Comparison of ENCODE assay signal across 28 cellular contexts in genomic region chr1:5910276-5910620, GRCh38.
A peak's percentile ranks its signal among the peaks of the same experiment; 100 is the strongest.
DNase-seq lines count a peak whose midpoint lies in the region; ATAC-seq, FAIRE-seq and TF ChIP-seq lines count a peak whose summit lies in the region.
"Had no signal": no experiment of that assay in that cellular context is flagged by ENCODE, and none has a peak within 500 bp of the region (broad histone marks: within the 10 kb centered on the region; RNA-seq: fewer than 3 reads in every experiment).

No MANE protein-coding gene starts in this region.

- no peaks in the 10 kb centered on the region for H3K79me2 ChIP-seq in HepG2 (ENCODE audit: insufficient read depth, low read length)

- DNase-seq in HepG2 (ENCODE audit: low spot score), result no peak
- no peak for DNase-seq in right lobe of liver
- DNase-seq in neural crest cell (ENCODE audit: low read depth, low spot score), result no peak
- peak; percentile 48 for DNase-seq in type B pancreatic cell (ENCODE audit: extremely low spot score, unreplicated experiment)
- no peak for DNase-seq in left colon
- no peak for DNase-seq in amniotic stem cell (lab: John Stamatoyannopoulos, UW)
- DNase-seq: AML-193; Caco-2; CD8-positive, alpha-beta T cell; DMS 273 treated with DMSO at 0.1 percent for 48 hours; DMS79; EL; GF-D8; HFFc6; MM.1S; NCI-H1417; NCI-H1694; NCI-H2029 treated with DMSO at 0.1 percent for 48 hours; NCI-H2227 treated with DMSO at 0.1 percent for 48 hours; NCI-H526 treated with DMSO at 0.1 percent for 48 hours; RPMI8226; SHP77 had no signal

- no peak for TF ChIP-seq EP300 in HepG2 (IDR thresholded peaks at IDR 0.05; ENCODE audit: low read depth in 2 of 2, low read length in 2 of 2)
- TF ChIP-seq EP300 in HepG2 (CRISPR knock-in tag; IDR thresholded peaks at IDR 0.05; ENCODE audit: borderline replicate concordance), result no peak

- TF ChIP-seq CTCF in HepG2 (CRISPR knock-in tag; IDR thresholded peaks at IDR 0.05) (no peak), right lobe of liver (IDR thresholded peaks at IDR 0.05) (no peak), neural crest cell (conservative IDR thresholded peaks at IDR 0.05) (no peak), type B pancreatic cell (conservative IDR thresholded peaks at IDR 0.05) (no peak)

- CTCF ChIA-PET in HepG2 (lab: Yijun Ruan, JAX; ENCODE audit: low intra/inter-chr PET ratio, low total read pairs), result no interaction called here

- H3K9me3 Mint-ChIP-seq in activated T-helper 17 cell treated with anti-CD3 and anti-CD28 coated beads, Interleukin-2, amount 50 U/mL, for 72 hours, result no peaks in the 10 kb centered on the region
- H3K9me3 Mint-ChIP-seq in neural crest cell (no peaks in the 10 kb centered on the region), type B pancreatic cell (no peaks in the 10 kb centered on the region)
- H3K9me3 Mint-ChIP-seq: CD8-positive, alpha-beta T cell; HFFc6; IgD-negative memory B cell had no signal

- no peak overlapping the region for H3K27ac ChIP-seq in HepG2 (ENCODE audit: extremely low read length, insufficient read depth, low read length)
- H3K27ac ChIP-seq in right lobe of liver, result no peak overlapping the region
- H3K27ac ChIP-seq: KMS-11 had no signal

- H3K4me1 ChIP-seq in HepG2 (ENCODE audit: insufficient read depth, low read length), result peaks cover 9% of the 10 kb centered on the region
- H3K4me1 ChIP-seq in right lobe of liver, result no peaks in the 10 kb centered on the region
- H3K4me1 ChIP-seq: Caco-2, HAP-1 had no signal

- no TSS peak for BruUV-seq in HepG2 (replicated peaks; lab: Mats Ljungman, UMichigan)

- FAIRE-seq in HepG2 (lab: Jason Lieb, UNC), result no peak
- FAIRE-seq: GM12891 had no signal

- H3K4me3 Mint-ChIP-seq in activated T-helper 17 cell treated with anti-CD3 and anti-CD28 coated beads, Interleukin-2, amount 50 U/mL, for 72 hours, result no peak overlapping the region
- no peak overlapping the region for H3K4me3 Mint-ChIP-seq in neural crest cell
- no peak overlapping the region for H3K4me3 Mint-ChIP-seq in type B pancreatic cell
- H3K4me3 Mint-ChIP-seq: CD8-positive, alpha-beta T cell; HFFc6; IgD-negative memory B cell had no signal

- peak overlapping the region; percentile 0 for H3K27ac Mint-ChIP-seq in activated T-helper 17 cell treated with anti-CD3 and anti-CD28 coated beads, Interleukin-2, amount 50 U/mL, for 72 hours
- H3K27ac Mint-ChIP-seq in neural crest cell (ENCODE audit: unreplicated experiment) (peak overlapping the region; percentile 38), type B pancreatic cell (peak overlapping the region; percentile 78)
- H3K27ac Mint-ChIP-seq: CD8-positive, alpha-beta T cell; HFFc6; IgD-negative memory B cell had no signal

- H3K36me3 ChIP-seq in HepG2 (replicated peaks in 1 of 2; ENCODE audit: control insufficient read depth in 1 of 2, insufficient read depth in 2 of 2, low read length in 2 of 2), result peaks cover 3 to 25% of the 10 kb centered on the region in 2 experiments; a peak in 4 of 5 replicates
- no peaks in the 10 kb centered on the region for H3K36me3 ChIP-seq in right lobe of liver
- H3K36me3 ChIP-seq: HAP-1 had no signal

- TF ChIP-seq RAD21 in HepG2 (CRISPR knock-in tag; IDR thresholded peaks at IDR 0.05), result no peak

- no peak overlapping the region for H3K4me2 ChIP-seq in HepG2 (ENCODE audit: low read depth, low read length)
- H3K4me2 ChIP-seq: KMS-11 had no signal

- H3K4me3 ChIP-seq in HepG2 (replicated peaks in 1 of 3; ENCODE audit: insufficient read depth in 1 of 3, low read depth in 2 of 3, low read length in 3 of 3), result no peak overlapping the region
- H3K4me3 ChIP-seq in right lobe of liver, result no peak overlapping the region
- H3K4me3 ChIP-seq: HAP-1 had no signal

- TF ChIP-seq POLR2A in HepG2 (IDR thresholded peaks at IDR 0.05; ENCODE audit: insufficient read depth in 1 of 2, low read depth in 2 of 2, low read length in 2 of 2) (no peak), right lobe of liver (IDR thresholded peaks at IDR 0.05) (no peak)

- no peaks in the 10 kb centered on the region for H4K20me1 ChIP-seq in HepG2 (ENCODE audit: insufficient read depth, low read length)

- H3K27me3 Mint-ChIP-seq in activated T-helper 17 cell treated with anti-CD3 and anti-CD28 coated beads, Interleukin-2, amount 50 U/mL, for 72 hours, result no peaks in the 10 kb centered on the region
- no peaks in the 10 kb centered on the region for H3K27me3 Mint-ChIP-seq in neural crest cell (ENCODE audit: low read depth)
- H3K27me3 Mint-ChIP-seq in type B pancreatic cell, result no peaks in the 10 kb centered on the region
- H3K27me3 Mint-ChIP-seq: IgD-negative memory B cell had no signal

- H3K27me3 ChIP-seq in HepG2 (ENCODE audit: control insufficient read depth in 1 of 2, insufficient read depth in 2 of 2, low read length in 2 of 2) (no peaks in the 10 kb centered on the region), right lobe of liver (no peaks in the 10 kb centered on the region)

- ATAC-seq in HepG2, result no peak
- ATAC-seq in right lobe of liver, result no peak
- no peak for ATAC-seq in activated T-helper 17 cell treated with anti-CD3 and anti-CD28 coated beads, Interleukin-2, amount 50 U/mL, for 72 hours (replicated peaks)
- no peak for ATAC-seq in HG02642 (IDR thresholded peaks at IDR 0.05; ENCODE audit: poor library complexity, unreplicated experiment)
- ATAC-seq in left colon, result no peak
- ATAC-seq: CD8-positive, alpha-beta T cell had no signal

- POLR2A ChIA-PET in HepG2 (lab: Yijun Ruan, JAX), result no interaction called here

- intact Hi-C loops in HepG2 (cut with micrococcal nuclease; ENCODE audit: unreplicated experiment) (no loop called here), right lobe of liver (cut with DNase I) (no loop called here), left colon (cut with DNase I, micrococcal nuclease) (no loop called here)

- H3K9me3 ChIP-seq in HepG2 (ENCODE audit: low read length) (no peaks in the 10 kb centered on the region), right lobe of liver (no peaks in the 10 kb centered on the region)
- H3K9me3 ChIP-seq: Caco-2, HAP-1 had no signal

- no peak overlapping the region for H3K9ac ChIP-seq in HepG2 (ENCODE audit: insufficient read depth, low read depth, low read length)
- H3K9ac ChIP-seq: KMS-11 had no signal

- no peaks in the 10 kb centered on the region for H3K4me1 Mint-ChIP-seq in activated T-helper 17 cell treated with anti-CD3 and anti-CD28 coated beads, Interleukin-2, amount 50 U/mL, for 72 hours
- peaks cover 18% of the 10 kb centered on the region for H3K4me1 Mint-ChIP-seq in neural crest cell
- H3K4me1 Mint-ChIP-seq in type B pancreatic cell (ENCODE audit: unreplicated experiment), result peaks cover 20% of the 10 kb centered on the region
- H3K4me1 Mint-ChIP-seq: IgD-negative memory B cell had no signal

- H2AFZ ChIP-seq in HepG2 (ENCODE audit: low read length), result no peak overlapping the region

- WGBS in HepG2 (ENCODE audit: low lambda C conversion rate), result 94% methylated on average over 11 of the region's 11 CpGs
- 82% methylated on average over 10 of the region's 11 CpGs for WGBS in right lobe of liver (ENCODE audit: insufficient coverage, low coverage, low lambda C conversion rate, missing lambda C conversion rate)

- in situ Hi-C loops in HepG2 (cut with HindIII; ENCODE audit: extremely low pct_ligation_motif_present, low pct_unique_long_range_greater_than_20kb), result no loop called here

- no peaks in the 10 kb centered on the region for H3K36me3 Mint-ChIP-seq in activated T-helper 17 cell treated with anti-CD3 and anti-CD28 coated beads, Interleukin-2, amount 50 U/mL, for 72 hours (ENCODE audit: low read depth)
- H3K36me3 Mint-ChIP-seq in neural crest cell (ENCODE audit: low read depth), result no peaks in the 10 kb centered on the region
- peaks cover 9% of the 10 kb centered on the region for H3K36me3 Mint-ChIP-seq in type B pancreatic cell

TF ChIP-seq in HepG2, 621 proteins besides CTCF, POLR2A, EP300 and RAD21 (continues in another document):
- TF ChIP-seq ZNF687 (CRISPR knock-in tag; IDR thresholded peaks at IDR 0.05), result 0 out of 2 replicates have a peak, but pooled peaks have one; percentile 11

Comparison
In these comparisons a context has a peak if more than half of its experiments do, and no peak if none do; other contexts are left out.
1. H3K27ac Mint-ChIP-seq: peak in every context shown above with its lines; median percentile 78 in type B pancreatic cell; 38 in neural crest cell; 0 in activated T-helper 17 cell treated with anti-CD3 and anti-CD28 coated beads, Interleukin-2, amount 50 U/mL, for 72 hours.